ENCODE assay signal across 1 cellular context in genomic region chr3:124410471-124410870, GRCh38.
TF ChIP-seq lines count a peak whose summit lies in the region.

No MANE protein-coding gene starts in this region.

TF ChIP-seq in A549, 52 proteins besides CTCF, POLR2A, EP300 and RAD21:
- no peak for TF ChIP-seq BHLHE40 (IDR thresholded peaks at IDR 0.05; ENCODE audit: low read depth, low read length)
- TF ChIP-seq EHF (CRISPR knock-in tag; IDR thresholded peaks at IDR 0.05): no peak
- no peak for TF ChIP-seq ELK1 (IDR thresholded peaks at IDR 0.05; ENCODE audit: low read depth, low read length)
- TF ChIP-seq TP53 (CRISPR knock-in tag; IDR thresholded peaks at IDR 0.05): no peak
- TF ChIP-seq KDM5A (IDR thresholded peaks at IDR 0.05): no peak
- TF ChIP-seq HOXA7 (CRISPR knock-in tag; IDR thresholded peaks at IDR 0.05): no peak
- TF ChIP-seq RNF2 (IDR thresholded peaks at IDR 0.05; ENCODE audit: borderline replicate concordance, low read depth): no peak
- no peak for TF ChIP-seq NFE2L2 (conservative IDR thresholded peaks at IDR 0.05; ENCODE audit: low read length)
- no peak for TF ChIP-seq HEYL (CRISPR knock-in tag; IDR thresholded peaks at IDR 0.05)
- TF ChIP-seq GATA3 (IDR thresholded peaks at IDR 0.05; ENCODE audit: borderline replicate concordance): no peak
- no peak for TF ChIP-seq ESRRA (IDR thresholded peaks at IDR 0.05; ENCODE audit: borderline replicate concordance, low read length)
